11 cellular contexts compared by ENCODE assay signal in genomic region chr18:49691177-49691608, GRCh38.
A peak's percentile ranks its signal among the peaks of the same experiment; 100 is the strongest.
DNase-seq lines count a peak whose midpoint lies in the region; ATAC-seq and TF ChIP-seq lines count a peak whose summit lies in the region.
"Had no signal": no experiment of that assay in that cellular context is flagged by ENCODE, and none has a peak within 500 bp of the region (broad histone marks: within the 10 kb centered on the region; RNA-seq: fewer than 3 reads in every experiment).

No MANE protein-coding gene starts in this region.

- peak overlapping the region; percentile 94 for H3K27ac ChIP-seq in PC-9
- H3K27ac ChIP-seq in epithelial cell of prostate: peak overlapping the region; percentile 95

- no peaks in the 10 kb centered on the region for H3K9me2 ChIP-seq in PC-9 (ENCODE audit: insufficient read depth)

- no peak for TF ChIP-seq CTCF in PC-9 (conservative IDR thresholded peaks at IDR 0.05)

- no peak overlapping the region for H2AFZ ChIP-seq in PC-9

- peak overlapping the region; percentile 67 for H3K4me2 ChIP-seq in PC-9

- H3K79me2 ChIP-seq in PC-9 (ENCODE audit: low read depth): no peaks in the 10 kb centered on the region

- H4K20me1 ChIP-seq in PC-9 (ENCODE audit: insufficient read depth): no peaks in the 10 kb centered on the region

- H3K27me3 ChIP-seq in PC-9 (ENCODE audit: insufficient read depth, low read depth): no peaks in the 10 kb centered on the region

- H3K4me1 ChIP-seq in PC-9 (replicated peaks; ENCODE audit: insufficient read depth): peaks cover 30% of the 10 kb centered on the region

- H3F3A ChIP-seq in PC-9 (ENCODE audit: insufficient read depth, low read depth): peaks cover 31% of the 10 kb centered on the region

- CTCF ChIA-PET in PC-9 (lab: Charles Lee): no interaction called here

- H3K9me3 ChIP-seq in PC-9 (ENCODE audit: insufficient read depth, low read depth): no peaks in the 10 kb centered on the region

- no peak for ATAC-seq in HG03521 (IDR thresholded peaks at IDR 0.05; ENCODE audit: unreplicated experiment)
- ATAC-seq in GM18870 (IDR thresholded peaks at IDR 0.05; ENCODE audit: unreplicated experiment): no peak

- POLR2A ChIA-PET in PC-9 (lab: Charles Lee; ENCODE audit: unreplicated experiment): interaction anchor here (0.6 to 0.7 kb wide), 3 partner anchors 12 to 844 kb away, joined by 3 to 6 read pairs (median 4); no protein-coding TSS in a partner anchor

- BruUV-seq in PC-9 (replicated peaks; lab: Mats Ljungman, UMichigan): no TSS peak

- DNase-seq in ELR (ENCODE audit: low read depth) (peak; percentile 97), PC-9 (peak; percentile 17 to 92), epithelial cell of prostate (ENCODE audit: low read depth, low spot score) (peak; percentile 78), renal cortical epithelial cell (ENCODE audit: low read depth) (peak; percentile 99), CD1c-positive myeloid dendritic cell (ENCODE audit: extremely low spot score) (no peak)
- no peak for DNase-seq in activated naive CD4-positive, alpha-beta T cell treated with Interleukin-2 at 50 U/mL for 16 hours
- DNase-seq: DMS79; NCI-H510A; stimulated activated CD4-positive, alpha-beta T cell treated with anti-CD3 and anti-CD28 coated beads, Interleukin-2, amount 100 ng/mL, for 24 hours had no signal

- peak overlapping the region; percentile 25; the same call in 1 of the 2 replicates for H3K4me3 ChIP-seq in PC-9

- intact Hi-C loops in PC-9 (cut with micrococcal nuclease; ENCODE audit: unreplicated experiment): no loop called here

- no peaks in the 10 kb centered on the region for H3K36me3 ChIP-seq in PC-9 (ENCODE audit: low read depth)

Comparison
In these comparisons a context has a peak if more than half of its experiments do, and no peak if none do; other contexts are left out.
1. DNase-seq: peak in ELR (single experiment), PC-9 (2 of 2), epithelial cell of prostate (single experiment) and renal cortical epithelial cell (single experiment); none in activated naive CD4-positive, alpha-beta T cell treated with Interleukin-2 at 50 U/mL for 16 hours (single experiment) and CD1c-positive myeloid dendritic cell (single experiment).